ENCODE assay signal across 22 cellular contexts in the genomic region with DNA sequence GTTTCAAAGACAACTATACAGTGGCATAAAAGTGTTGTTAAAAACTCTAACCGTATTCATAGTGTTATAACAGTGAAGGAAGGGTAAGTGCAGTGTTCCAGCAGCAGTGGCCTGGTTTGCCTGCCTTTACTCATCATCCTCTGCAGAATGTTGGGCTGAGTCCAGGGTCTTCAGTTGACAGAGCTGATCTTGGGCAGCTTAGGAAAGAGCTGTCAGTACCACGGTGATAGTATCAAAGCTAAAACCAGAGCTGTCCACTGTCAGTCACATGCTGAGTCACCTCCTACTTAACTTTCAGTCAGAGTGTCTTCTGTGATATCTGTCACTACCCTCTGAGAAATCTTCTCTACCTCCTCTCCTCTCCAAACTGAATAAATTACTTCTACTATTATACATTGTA.
A peak's percentile ranks its signal among the peaks of the same experiment; 100 is the strongest.
DNase-seq lines count a peak whose midpoint lies in the region; ATAC-seq and TF ChIP-seq lines count a peak whose summit lies in the region.
"Had no signal": no experiment of that assay in that cellular context is flagged by ENCODE, and none has a peak within 500 bp of the region (broad histone marks: within the 10 kb centered on the region; RNA-seq: fewer than 3 reads in every experiment).

No MANE protein-coding gene starts in this region.

- peaks cover 24% of the 10 kb centered on the region for H3K27me3 Mint-ChIP-seq in mesothelial cell of epicardium (ENCODE audit: low read depth)
- H3K27me3 Mint-ChIP-seq: activated naive CD8-positive, alpha-beta T cell treated with anti-CD3 and anti-CD28 coated beads, Interleukin-2, amount 50 U/mL, for 24 hours; effector memory CD8-positive, alpha-beta T cell had no signal

- no peaks in the 10 kb centered on the region for H3K9me2 ChIP-seq in SK-N-SH

- intact Hi-C loops in psoas muscle (cut with DNase I), result loop anchor here in 1 of 2 donors (10.0 kb wide), 1 partner anchor 104 kb away; no protein-coding TSS in a partner anchor

- TF ChIP-seq EP300 in SK-N-SH (IDR thresholded peaks at IDR 0.05; ENCODE audit: borderline replicate concordance in 1 of 2, low read depth in 1 of 2, low read length in 1 of 2), result no peak

- H3K4me3 Mint-ChIP-seq in mesothelial cell of epicardium, result no peak overlapping the region
- H3K4me3 Mint-ChIP-seq: activated naive CD8-positive, alpha-beta T cell treated with anti-CD3 and anti-CD28 coated beads, Interleukin-2, amount 50 U/mL, for 24 hours; effector memory CD8-positive, alpha-beta T cell; T-helper 1 cell treated with Interleukin-12 subunit alpha and Interleukin-12 subunit beta and Interleukin-4 antibody, amounts not matched to agents 30 μg/mL and 1 μg/mL, for 36 hours had no signal

- no peaks in the 10 kb centered on the region for H3K9me3 ChIP-seq in SK-N-SH
- H3K9me3 ChIP-seq in psoas muscle, result no peaks in the 10 kb centered on the region
- H3K9me3 ChIP-seq: sigmoid colon had no signal

- no peak for TF ChIP-seq RAD21 in SK-N-SH (IDR thresholded peaks at IDR 0.05; ENCODE audit: low read length)

- H3K27ac ChIP-seq in SK-N-SH (ENCODE audit: low read depth in 2 of 2, low read length in 1 of 2), result peak overlapping the region in 1 of 2 experiments; percentile 23; a peak in 1 of 4 replicates
- H3K27ac ChIP-seq in psoas muscle, result peak overlapping the region; percentile 65
- H3K27ac ChIP-seq: hepatocyte had no signal

- H3F3A ChIP-seq in SK-N-SH (replicated peaks; ENCODE audit: insufficient read depth), result no peaks in the 10 kb centered on the region

- H3K4me2 ChIP-seq in SK-N-SH, result no peak overlapping the region
- H3K4me2 ChIP-seq: hepatocyte had no signal

- no peaks in the 10 kb centered on the region for H3K36me3 ChIP-seq in SK-N-SH (replicated peaks in 1 of 2; ENCODE audit: control insufficient read depth in 1 of 2, insufficient read depth in 2 of 2, low read length in 1 of 2)
- no peaks in the 10 kb centered on the region for H3K36me3 ChIP-seq in psoas muscle (ENCODE audit: insufficient read depth in 1 of 2, low read depth in 1 of 2)
- H3K36me3 ChIP-seq: sigmoid colon had no signal

- H3K4me3 ChIP-seq in SK-N-SH (ENCODE audit: low read depth in 2 of 2, low read length in 1 of 2) (no peak overlapping the region), fibroblast of mammary gland (ENCODE audit: control insufficient read depth, low read depth, low read length) (no peak overlapping the region), psoas muscle (no peak overlapping the region)
- H3K4me3 ChIP-seq: hepatocyte, sigmoid colon had no signal

- no peak for DNase-seq in SK-N-SH
- peak; percentile 48 for DNase-seq in fibroblast of mammary gland (ENCODE audit: low read depth)
- DNase-seq in psoas muscle, result peak; percentile 18 to 59
- no peak for DNase-seq in T-helper 2 cell
- no peak for DNase-seq in mesothelial cell of epicardium (ENCODE audit: low spot score in 2 of 2, unreplicated experiment in 2 of 2)
- DNase-seq: activated CD4-positive, CD25-positive, alpha-beta regulatory T cell treated with anti-CD3 and anti-CD28 coated beads, Interleukin-2, amount 50 U/mL, for 72 hours; activated naive CD8-positive, alpha-beta T cell treated with anti-CD3 and anti-CD28 coated beads, Interleukin-2, amount 50 U/mL, for 24 hours; effector memory CD8-positive, alpha-beta T cell; GF-D8; H7; Kasumi-1; kidney glomerular epithelial cell; NCI-H1417 treated with DMSO at 0.1 percent for 48 hours; NK-92 treated with Interleukin-12 subunit alpha and Interleukin-12 subunit beta, amount 100 ng/mL, for 24 hours; SHP77; sigmoid colon; stimulated activated CD4-positive, alpha-beta T cell treated with anti-CD3 and anti-CD28 coated beads, Interleukin-2, amount 100 ng/mL, for 48 hours; substantia nigra had no signal

- peak; percentile 39 for ATAC-seq in GM18867 (IDR thresholded peaks at IDR 0.05; ENCODE audit: unreplicated experiment)
- ATAC-seq in psoas muscle, result peak; percentile 88 to 99 (median 98)
- no peak for ATAC-seq in HG02588 (IDR thresholded peaks at IDR 0.05; ENCODE audit: unreplicated experiment)
- ATAC-seq: activated naive CD8-positive, alpha-beta T cell treated with anti-CD3 and anti-CD28 coated beads, Interleukin-2, amount 50 U/mL, for 24 hours; effector memory CD8-positive, alpha-beta T cell had no signal

- peaks cover 4% of the 10 kb centered on the region for H3K4me1 Mint-ChIP-seq in mesothelial cell of epicardium
- H3K4me1 Mint-ChIP-seq: activated naive CD8-positive, alpha-beta T cell treated with anti-CD3 and anti-CD28 coated beads, Interleukin-2, amount 50 U/mL, for 24 hours had no signal

- H3K4me1 ChIP-seq in SK-N-SH (ENCODE audit: control insufficient read depth in 1 of 2, insufficient read depth in 2 of 2, low read depth in 1 of 2, low read length in 1 of 2) (peaks cover 0 to 3% of the 10 kb centered on the region in 2 experiments; a peak in 1 of 4 replicates), psoas muscle (peaks cover 24% of the 10 kb centered on the region)

- no peaks in the 10 kb centered on the region for H3K79me2 ChIP-seq in SK-N-SH (ENCODE audit: insufficient read depth)
- H3K79me2 ChIP-seq: hepatocyte had no signal

- H3K9me3 Mint-ChIP-seq in mesothelial cell of epicardium, result no peaks in the 10 kb centered on the region
- H3K9me3 Mint-ChIP-seq: T-helper 1 cell treated with Interleukin-12 subunit alpha and Interleukin-12 subunit beta and Interleukin-4 antibody, amounts not matched to agents 30 μg/mL and 1 μg/mL, for 36 hours had no signal

- H3K9ac ChIP-seq in SK-N-SH, result no peak overlapping the region

- no peaks in the 10 kb centered on the region for H3K36me3 Mint-ChIP-seq in mesothelial cell of epicardium

- CTCF ChIA-PET in SK-N-SH (lab: Yijun Ruan, JAX), result interaction anchor here (1.0 kb wide), 1 partner anchor 34 kb away, joined by 3 read pairs; no protein-coding TSS in a partner anchor

- WGBS in SK-N-SH (ENCODE audit: low lambda C conversion rate), result 36% methylated on average over 2 of the region's 2 CpGs
- 23 to 35% (median 30%) methylated on average over 2 of the region's 2 CpGs for WGBS in psoas muscle, 3 donors

- no peaks in the 10 kb centered on the region for H3K27me3 ChIP-seq in SK-N-SH (ENCODE audit: insufficient read depth)
- no peaks in the 10 kb centered on the region for H3K27me3 ChIP-seq in psoas muscle (ENCODE audit: insufficient read depth in 3 of 3, low read length in 2 of 3)
- H3K27me3 ChIP-seq: hepatocyte, sigmoid colon had no signal

- H3K27ac Mint-ChIP-seq in mesothelial cell of epicardium, result no peak overlapping the region
- H3K27ac Mint-ChIP-seq: activated naive CD8-positive, alpha-beta T cell treated with anti-CD3 and anti-CD28 coated beads, Interleukin-2, amount 50 U/mL, for 24 hours; effector memory CD8-positive, alpha-beta T cell; T-helper 1 cell treated with Interleukin-12 subunit alpha and Interleukin-12 subunit beta and Interleukin-4 antibody, amounts not matched to agents 30 μg/mL and 1 μg/mL, for 36 hours had no signal

- POLR2A ChIA-PET in SK-N-SH (lab: Yijun Ruan, JAX), result no interaction called here

- TF ChIP-seq CTCF in SK-N-SH (IDR thresholded peaks at IDR 0.05) (no peak), fibroblast of mammary gland (conservative IDR thresholded peaks at IDR 0.05; ENCODE audit: control insufficient read depth, insufficient read depth, low read depth, low read length) (no peak), psoas muscle (IDR thresholded peaks at IDR 0.05) (no peak), mesothelial cell of epicardium (IDR thresholded peaks at IDR 0.05; ENCODE audit: unreplicated experiment) (no peak)

- H4K20me1 ChIP-seq in SK-N-SH (ENCODE audit: insufficient read depth), result no peaks in the 10 kb centered on the region

- no peak overlapping the region for H2AFZ ChIP-seq in SK-N-SH (ENCODE audit: low read depth)
- H2AFZ ChIP-seq: hepatocyte had no signal

TF ChIP-seq in SK-N-SH, 30 proteins besides CTCF, POLR2A, EP300 and RAD21 (continues in another document):
- TF ChIP-seq ZBTB33 (IDR thresholded peaks at IDR 0.05; ENCODE audit: borderline replicate concordance, low read depth) (no peak), GABPA (IDR thresholded peaks at IDR 0.05; ENCODE audit: low read depth) (no peak), GATA2 (CRISPR knock-in tag; IDR thresholded peaks at IDR 0.05) (no peak), TCF12 (IDR thresholded peaks at IDR 0.05) (peak; percentile 49), YY1 (IDR thresholded peaks at IDR 0.05; ENCODE audit: low read depth) (no peak), JUND (IDR thresholded peaks at IDR 0.05) (no peak), NRF1 (IDR thresholded peaks at IDR 0.05; ENCODE audit: low read depth, low read length) (no peak), USF2 (IDR thresholded peaks at IDR 0.05; ENCODE audit: borderline replicate concordance, low read depth, low read length) (no peak), POLR2AphosphoS5 (IDR thresholded peaks at IDR 0.05; ENCODE audit: low read depth, low read length) (no peak), NFIC (IDR thresholded peaks at IDR 0.05; ENCODE audit: borderline replicate concordance) (no peak)
- TF ChIP-seq, protein P1, sequence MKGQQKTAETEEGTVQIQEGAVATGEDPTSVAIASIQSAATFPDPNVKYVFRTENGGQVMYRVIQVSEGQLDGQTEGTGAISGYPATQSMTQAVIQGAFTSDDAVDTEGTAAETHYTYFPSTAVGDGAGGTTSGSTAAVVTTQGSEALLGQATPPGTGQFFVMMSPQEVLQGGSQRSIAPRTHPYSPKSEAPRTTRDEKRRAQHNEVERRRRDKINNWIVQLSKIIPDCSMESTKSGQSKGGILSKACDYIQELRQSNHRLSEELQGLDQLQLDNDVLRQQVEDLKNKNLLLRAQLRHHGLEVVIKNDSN (IDR thresholded peaks at IDR 0.05; ENCODE audit: borderline replicate concordance, low read depth), result no peak

Comparison
In these comparisons a context has a peak if more than half of its experiments do, and no peak if none do; other contexts are left out.
1. DNase-seq: peak in fibroblast of mammary gland (single experiment) and psoas muscle (2 of 2); none in SK-N-SH (single experiment), T-helper 2 cell (0 of 5) and mesothelial cell of epicardium (0 of 2).